Comparison of ENCODE assay signal across 8 cellular contexts in the genomic region with DNA sequence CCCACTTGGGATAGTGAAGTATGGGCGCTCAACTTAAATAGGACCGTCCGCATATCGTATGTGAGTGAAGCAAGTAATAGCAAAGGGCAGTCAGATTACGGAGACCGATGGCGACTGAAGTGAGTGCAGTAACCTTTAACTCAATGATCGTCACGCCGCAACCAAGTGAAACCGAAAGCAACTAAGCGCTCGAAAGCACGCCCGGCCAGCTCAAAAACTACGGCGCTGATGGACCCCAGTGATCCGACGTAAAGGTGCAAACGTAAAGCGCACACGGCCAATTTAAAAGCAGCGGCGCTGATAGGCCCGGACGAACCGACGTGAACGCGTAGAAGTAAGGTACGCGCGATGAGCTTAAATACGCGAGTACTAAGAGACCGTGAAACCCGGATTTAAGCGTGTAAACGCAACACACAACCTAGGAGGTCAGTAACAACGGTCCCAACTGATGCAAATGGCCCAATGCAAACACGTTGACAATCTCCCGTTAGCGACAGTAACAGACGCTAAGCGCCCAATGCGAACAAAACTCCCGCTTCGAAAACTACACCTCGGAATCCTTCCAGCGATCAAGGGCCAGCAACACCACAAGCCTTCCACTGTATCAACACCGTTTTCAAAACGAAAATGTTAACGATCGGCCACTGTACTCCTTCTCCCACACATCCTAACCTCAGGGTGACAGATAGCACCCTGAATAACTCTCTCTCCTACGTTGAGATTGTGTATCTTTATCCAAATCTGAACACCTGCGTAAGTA. TPM values are rescaled to one million over a fixed set of nuclear protein-coding genes. Genes with fewer than 3 reads are reported as not detected.
DNase-seq lines count a peak whose midpoint lies in the region; ATAC-seq and TF ChIP-seq lines count a peak whose summit lies in the region.

No MANE protein-coding gene starts in this region.

- H3K4me3 ChIP-seq in lung, result peak overlapping the region; percentile 61

- H3K27me3 Mint-ChIP-seq in activated CD8-positive, alpha-beta T cell treated with anti-CD3 and anti-CD28 coated beads for 36 hours, result peaks cover 4% of the 10 kb centered on the region

- peak overlapping the region; percentile 83 for H3K4me3 Mint-ChIP-seq in activated CD8-positive, alpha-beta T cell treated with anti-CD3 and anti-CD28 coated beads for 36 hours

- H3K27ac Mint-ChIP-seq in activated CD8-positive, alpha-beta T cell treated with anti-CD3 and anti-CD28 coated beads for 36 hours, result peak overlapping the region; percentile 99

- DNase-seq in AG09319 (ENCODE audit: extremely low read depth, low read depth) (peak; percentile 99), NCI-H82 treated with DMSO at 0.1 percent for 48 hours (lab: John Stamatoyannopoulos, UW; ENCODE audit: unreplicated experiment) (peak; percentile 99), ecto neural progenitor cell (ENCODE audit: low spot score) (peak; percentile 91), lung (ENCODE audit: low spot score) (peak; percentile 83)
- peak; percentile 97 for DNase-seq in activated CD8-positive, alpha-beta T cell treated with anti-CD3 and anti-CD28 coated beads for 36 hours
- peak; percentile 82 to 89 (median 86) for DNase-seq in stimulated activated CD4-positive, alpha-beta T cell treated with anti-CD3 and anti-CD28 coated beads, TNF-alpha, amount 100 ng/mL, for 24 hours (ENCODE audit: low read depth in 3 of 3)

- peaks cover 43% of the 10 kb centered on the region for H3K4me1 Mint-ChIP-seq in activated CD8-positive, alpha-beta T cell treated with anti-CD3 and anti-CD28 coated beads for 36 hours (ENCODE audit: low read depth)

- H3K27me3 ChIP-seq in lung (ENCODE audit: control insufficient read depth, insufficient read depth), result no peaks in the 10 kb centered on the region

- H3K9me3 Mint-ChIP-seq in activated CD8-positive, alpha-beta T cell treated with anti-CD3 and anti-CD28 coated beads for 36 hours, result no peaks in the 10 kb centered on the region

- intact Hi-C loops in activated CD8-positive, alpha-beta T cell treated with anti-CD3 and anti-CD28 coated beads for 36 hours (cut with micrococcal nuclease), result loop anchor here (1.0 kb wide), 1 partner anchor 7 kb away; no protein-coding TSS in a partner anchor

- peak; percentile 73 for ATAC-seq in HG03521 (IDR thresholded peaks at IDR 0.05; ENCODE audit: unreplicated experiment)
- ATAC-seq in activated CD8-positive, alpha-beta T cell treated with anti-CD3 and anti-CD28 coated beads for 36 hours, result peak; percentile 86
- ATAC-seq in lung (ENCODE audit: insufficient read depth, low FRiP score), result peak; percentile 84

- peak overlapping the region; percentile 50 to 97 for H3K27ac ChIP-seq in lung (ENCODE audit: low read depth in 1 of 2, low read length in 1 of 2)

- WGBS in lung, 2 donors, result 0% methylated on average over 54 to 56 of the region's 56 CpGs

- H3K36me3 ChIP-seq in lung (ENCODE audit: control insufficient read depth in 2 of 2, insufficient read depth in 2 of 2, low read length in 2 of 2), result no peaks in the 10 kb centered on the region

- peaks cover 0 to 4% of the 10 kb centered on the region in 2 donors for H3K4me1 ChIP-seq in lung (ENCODE audit: control insufficient read depth in 2 of 2, insufficient read depth in 2 of 2, low read length in 2 of 2)

- CTCF ChIA-PET in activated CD8-positive, alpha-beta T cell treated with anti-CD3 and anti-CD28 coated beads for 36 hours (lab: Charles Lee), result interaction anchor here (2.1 to 3.8 kb wide), 3 partner anchors 22 to 122 kb away, joined by 7 to 21 read pairs (median 12); partner anchors contain the start of gene DHX8

- H3K9me3 ChIP-seq in lung (ENCODE audit: control insufficient read depth in 2 of 2, insufficient read depth in 1 of 2, low read length in 1 of 2), result no peaks in the 10 kb centered on the region

- peaks cover 4% of the 10 kb centered on the region for H3K36me3 Mint-ChIP-seq in activated CD8-positive, alpha-beta T cell treated with anti-CD3 and anti-CD28 coated beads for 36 hours (ENCODE audit: low read depth)

- TF ChIP-seq CTCF in AG09319 (IDR thresholded peaks at IDR 0.05; ENCODE audit: low read depth, low read length) (no peak), lung (IDR thresholded peaks at IDR 0.05; ENCODE audit: control extremely low read depth, extremely low read depth) (no peak)
- no peak for TF ChIP-seq CTCF in activated CD8-positive, alpha-beta T cell treated with anti-CD3 and anti-CD28 coated beads for 36 hours (IDR thresholded peaks at IDR 0.05)

- peak; percentile 100 for TF ChIP-seq POLR2A in GM19193 (IDR thresholded peaks at IDR 0.05; ENCODE audit: extremely low read depth, insufficient read depth, insufficient read length)

- POLR2A ChIA-PET in activated CD8-positive, alpha-beta T cell treated with anti-CD3 and anti-CD28 coated beads for 36 hours (lab: Charles Lee), result interaction anchor here (0.6 to 8.3 kb wide), 28 partner anchors 9 to 362 kb away, joined by 3 to 199 read pairs (median 7); partner anchors contain the start of genes ARL4D, BRCA1, DHX8 and IFI35

RNA-seq across cellular contexts. Expression of gene ARL4D, which starts 37.9 kb away (rescaled TPM):
- 1 to 10 TPM; 2.2 to 3.4 TPM for total RNA-seq in activated CD8-positive, alpha-beta T cell treated with anti-CD3 and anti-CD28 coated beads for 36 hours
- 10 to 100 TPM; 10.3 to 16.6 TPM for total RNA-seq in lung
- 10 to 100 TPM; 16.2 to 37.8 TPM for polyA plus RNA-seq in lung

Comparison
In these comparisons a context has a peak if more than half of its experiments do, and no peak if none do; other contexts are left out.
1. Peak in every context shown above with its lines: DNase-seq, ATAC-seq, H3K4me3 ChIP-seq and H3K27ac ChIP-seq.